ENCODE assay signal across 26 cellular contexts in the genomic region with DNA sequence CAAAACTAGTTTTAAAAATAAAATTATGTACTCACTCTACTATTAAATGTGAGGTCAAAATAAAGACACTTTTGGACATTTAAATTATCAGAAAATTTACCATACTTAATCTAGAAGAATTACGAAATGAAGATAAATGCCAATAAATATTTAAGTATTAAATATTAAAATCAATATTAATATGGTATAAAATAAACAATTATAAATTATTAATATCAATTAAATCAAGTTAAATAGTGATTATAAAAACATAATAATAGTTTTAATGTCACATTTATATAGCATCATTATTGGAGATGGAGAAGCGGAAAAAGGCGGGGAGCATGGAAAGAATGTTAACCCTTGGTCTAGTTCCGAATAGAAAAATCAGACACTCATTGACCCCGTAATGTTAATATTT.
"Had no signal": no experiment of that assay in that cellular context is flagged by ENCODE, and none has a peak within 500 bp of the region (broad histone marks: within the 10 kb centered on the region; RNA-seq: fewer than 3 reads in every experiment).

No MANE protein-coding gene starts in this region.

- H3K36me3 Mint-ChIP-seq: natural killer cell treated with Interleukin-12 subunit alpha and Interleukin-12 subunit beta and Interleukin-15 and Interleukin-18, amount 100 ng/mL, for 72 hours; neural progenitor cell; stimulated activated effector memory CD8-positive, alpha-beta T cell treated with anti-CD3 and anti-CD28 coated beads, Interleukin-12 subunit alpha, Interleukin-12 subunit beta, amount 100 ng/mL, for 72 hours had no signal

- H3K9me3 ChIP-seq: ovary, thyroid gland, upper lobe of left lung, uterus had no signal

- H3K4me1 Mint-ChIP-seq: neural progenitor cell; stimulated activated effector memory CD8-positive, alpha-beta T cell treated with anti-CD3 and anti-CD28 coated beads, Interleukin-12 subunit alpha, Interleukin-12 subunit beta, amount 100 ng/mL, for 72 hours had no signal

- H3K9me3 Mint-ChIP-seq: neural progenitor cell had no signal

- H3K9ac ChIP-seq: neural progenitor cell had no signal

- H3K27ac Mint-ChIP-seq: natural killer cell treated with Interleukin-12 subunit alpha and Interleukin-12 subunit beta and Interleukin-15 and Interleukin-18, amount 100 ng/mL, for 72 hours; neural progenitor cell; progenitor cell of endocrine pancreas; stimulated activated effector memory CD8-positive, alpha-beta T cell treated with anti-CD3 and anti-CD28 coated beads, Interleukin-12 subunit alpha, Interleukin-12 subunit beta, amount 100 ng/mL, for 72 hours had no signal

- H3K36me3 ChIP-seq: esophagus muscularis mucosa, neural progenitor cell, ovary, suprapubic skin, thyroid gland, upper lobe of left lung, uterus had no signal

- H3K27me3 ChIP-seq: dorsolateral prefrontal cortex, esophagus muscularis mucosa, hepatocyte, neural progenitor cell, ovary, suprapubic skin, thyroid gland, upper lobe of left lung, uterus had no signal

- ATAC-seq: left colon; left ventricle myocardium superior; natural killer cell treated with Interleukin-12 subunit alpha and Interleukin-12 subunit beta and Interleukin-15 and Interleukin-18, amount 100 ng/mL, for 72 hours; right cardiac atrium; stimulated activated effector memory CD8-positive, alpha-beta T cell treated with anti-CD3 and anti-CD28 coated beads, Interleukin-12 subunit alpha, Interleukin-12 subunit beta, amount 100 ng/mL, for 72 hours; stimulated activated naive CD8-positive, alpha-beta T cell treated with anti-CD3 and anti-CD28 coated beads, Interleukin-15, Interleukin-2, amounts not matched to agents 100 U/mL and 50 U/mL, for 24 hours had no signal

- H3K4me3 ChIP-seq: coronary artery, dorsolateral prefrontal cortex, esophagus muscularis mucosa, hepatocyte, lung, neural progenitor cell, ovary, suprapubic skin, thyroid gland, upper lobe of left lung, uterus had no signal

- H3K4me1 ChIP-seq: esophagus muscularis mucosa, neural progenitor cell, suprapubic skin, thyroid gland, upper lobe of left lung, uterus had no signal

- H3K4me3 Mint-ChIP-seq: natural killer cell treated with Interleukin-12 subunit alpha and Interleukin-12 subunit beta and Interleukin-15 and Interleukin-18, amount 100 ng/mL, for 72 hours; neural progenitor cell; stimulated activated effector memory CD8-positive, alpha-beta T cell treated with anti-CD3 and anti-CD28 coated beads, Interleukin-12 subunit alpha, Interleukin-12 subunit beta, amount 100 ng/mL, for 72 hours had no signal

- H3K27ac ChIP-seq: coronary artery, dorsolateral prefrontal cortex, epithelial cell of prostate, esophagus muscularis mucosa, hepatocyte, neural progenitor cell, ovary, suprapubic skin, thyroid gland, upper lobe of left lung, uterus had no signal

- H2AFZ ChIP-seq: hepatocyte, neural progenitor cell had no signal

- DNase-seq: dorsolateral prefrontal cortex; effector CD8-positive, alpha-beta T cell; head of caudate nucleus; left colon; left ventricle myocardium superior; mesenchymal stem cell; midbrain; nucleus accumbens; ovary; right cardiac atrium; stimulated activated CD4-positive, alpha-beta T cell treated with anti-CD3 and anti-CD28 coated beads, Interleukin-4, amount 100 ng/mL, for 1 hour; stimulated activated CD8-positive, alpha-beta memory T cell treated with anti-CD3 and anti-CD28 coated beads, Interleukin-4, amount 100 ng/mL, for 48 hours; stimulated activated naive CD8-positive, alpha-beta T cell treated with anti-CD3 and anti-CD28 coated beads, Interleukin-15, Interleukin-2, amounts not matched to agents 100 U/mL and 50 U/mL, for 24 hours; thyroid gland; upper lobe of left lung; uterus had no signal

- H3K4me2 ChIP-seq: hepatocyte, neural progenitor cell had no signal

- H3K27me3 Mint-ChIP-seq: natural killer cell treated with Interleukin-12 subunit alpha and Interleukin-12 subunit beta and Interleukin-15 and Interleukin-18, amount 100 ng/mL, for 72 hours; progenitor cell of endocrine pancreas had no signal

- H3K79me2 ChIP-seq: hepatocyte had no signal
